Comparison of ENCODE assay signal across 7 cellular contexts in the genomic region with DNA sequence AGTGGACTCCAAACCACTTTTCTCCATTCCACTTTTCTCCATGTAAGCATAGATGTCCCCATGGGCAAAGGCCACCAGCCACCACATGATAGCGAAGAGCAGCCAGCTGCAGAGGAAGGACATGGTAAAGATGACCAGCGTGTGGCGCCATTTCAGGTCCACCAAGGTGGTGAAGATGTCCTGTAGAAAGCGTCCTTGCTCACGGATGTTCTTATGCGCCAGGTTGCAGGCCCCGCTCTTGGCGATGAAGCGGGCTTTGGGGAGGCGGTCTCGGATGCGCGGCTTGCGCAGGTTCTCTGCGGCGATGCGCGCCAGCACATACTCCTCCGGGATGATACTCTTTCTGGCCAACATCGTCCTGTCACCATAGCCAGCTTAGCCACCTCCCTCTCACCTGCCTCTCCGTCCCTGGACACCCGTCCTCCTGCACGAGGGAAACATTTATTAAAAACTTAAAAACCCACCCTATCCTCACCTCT. TPM values are rescaled to one million over a fixed set of nuclear protein-coding genes. Genes with fewer than 3 reads are reported as not detected.
A peak's percentile ranks its signal among the peaks of the same experiment; 100 is the strongest.
DNase-seq lines count a peak whose midpoint lies in the region; FAIRE-seq and TF ChIP-seq lines count a peak whose summit lies in the region.

No MANE protein-coding gene starts in this region.

- H3K4me3 ChIP-seq in WERI-Rb-1 (ENCODE audit: low read depth, low read length): peak overlapping the region; percentile 88

- DNase-seq in H4 (ENCODE audit: low spot score): peak; percentile 19
- DNase-seq in WERI-Rb-1: peak; percentile 89
- DNase-seq in hepatic stellate cell (ENCODE audit: low spot score): peak; percentile 19
- peak; percentile 2 to 4 for DNase-seq in stimulated activated CD8-positive, alpha-beta memory T cell treated with anti-CD3 and anti-CD28 coated beads, Interleukin-15, amount 100 ng/mL, for 48 hours (ENCODE audit: low read depth in 2 of 2)
- DNase-seq in NCI-H526 (lab: John Stamatoyannopoulos, UW): no peak
- no peak for DNase-seq in GM19239 (ENCODE audit: insufficient read length, low spot score)
- no peak for DNase-seq in stimulated activated CD4-positive, alpha-beta T cell treated with anti-CD3 and anti-CD28 coated beads, Interleukin-12 subunit alpha, Interleukin-12 subunit beta, amount 100 ng/mL, for 4 hours

- H3K9me3 ChIP-seq in WERI-Rb-1 (ENCODE audit: severe bottlenecking): no peaks in the 10 kb centered on the region

- no peaks in the 10 kb centered on the region for H3K27me3 ChIP-seq in WERI-Rb-1 (ENCODE audit: insufficient read depth, low read depth, severe bottlenecking)

- FAIRE-seq in GM19239 (lab: Jason Lieb, UNC): no peak

- TF ChIP-seq CTCF in WERI-Rb-1 (IDR thresholded peaks at IDR 0.05; ENCODE audit: low read depth, low read length): peak; percentile 88

- peak overlapping the region; percentile 80 for H3K27ac ChIP-seq in WERI-Rb-1

- H3K36me3 ChIP-seq in WERI-Rb-1: peaks cover 32% of the 10 kb centered on the region

RNA-seq across cellular contexts. Expression of a gene that starts 1.2 kb away (rescaled TPM):
- 0.74 and 1.0 TPM in 2 replicates for total RNA-seq in H4 (2014; rRNA removed; shearing (Covaris generic))

Comparison
In these comparisons a context has a peak if more than half of its experiments do, and no peak if none do; other contexts are left out.
1. DNase-seq: peak in H4 (single experiment), WERI-Rb-1 (single experiment), hepatic stellate cell (single experiment) and stimulated activated CD8-positive, alpha-beta memory T cell treated with anti-CD3 and anti-CD28 coated beads, Interleukin-15, amount 100 ng/mL, for 48 hours (2 of 2); none in NCI-H526 (0 of 2), GM19239 (single experiment) and stimulated activated CD4-positive, alpha-beta T cell treated with anti-CD3 and anti-CD28 coated beads, Interleukin-12 subunit alpha, Interleukin-12 subunit beta, amount 100 ng/mL, for 4 hours (single experiment).